26 cellular contexts compared by ENCODE assay signal in the genomic region with DNA sequence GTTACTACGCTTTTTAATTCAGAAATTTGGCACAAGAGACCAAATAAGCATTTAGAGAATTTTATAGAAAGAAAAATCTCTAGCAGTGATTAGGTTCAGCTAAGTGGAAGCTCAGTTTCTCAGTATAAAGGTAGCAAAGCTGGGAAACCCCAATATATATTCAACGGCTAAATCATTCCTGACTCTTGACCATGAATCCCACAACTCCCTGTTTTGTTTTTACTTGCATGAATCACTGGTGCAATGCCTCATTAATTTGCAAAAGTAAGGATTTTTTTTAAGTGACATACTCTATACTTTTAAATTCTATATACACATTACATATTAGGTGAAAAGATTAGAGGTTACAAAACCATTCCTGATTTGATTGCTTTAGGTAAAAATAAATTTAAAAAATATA.
DNase-seq lines count a peak whose midpoint lies in the region; ATAC-seq and TF ChIP-seq lines count a peak whose summit lies in the region.
"Had no signal": no experiment of that assay in that cellular context is flagged by ENCODE, and none has a peak within 500 bp of the region (broad histone marks: within the 10 kb centered on the region; RNA-seq: fewer than 3 reads in every experiment).

No MANE protein-coding gene starts in this region.

- CTCF ChIA-PET in WTC11 (lab: Charles Lee) = no interaction called here

- no peaks in the 10 kb centered on the region for H3K4me1 Mint-ChIP-seq in WTC11
- H3K4me1 Mint-ChIP-seq: activated CD4-positive, alpha-beta T cell treated with anti-CD3 and anti-CD28 coated beads, Interleukin-2, amount 10 ng/mL, durations not matched to agents 7 days and 5 days; memory B cell had no signal

- H3K9me3 Mint-ChIP-seq in WTC11 = no peaks in the 10 kb centered on the region
- H3K9me3 Mint-ChIP-seq: activated CD4-positive, alpha-beta T cell treated with anti-CD3 and anti-CD28 coated beads, Interleukin-2, amount 10 ng/mL, durations not matched to agents 7 days and 5 days; brain; memory B cell; neural crest cell had no signal

- H3K4me3 ChIP-seq in brain microvascular endothelial cell (ENCODE audit: low read depth, low read length) = no peak overlapping the region
- H3K4me3 ChIP-seq: esophagus squamous epithelium, gastrocnemius medialis, pancreas, Peyer's patch had no signal

- no peak overlapping the region for H3K4me3 Mint-ChIP-seq in WTC11
- H3K4me3 Mint-ChIP-seq: activated CD4-positive, alpha-beta T cell treated with anti-CD3 and anti-CD28 coated beads, Interleukin-2, amount 10 ng/mL, durations not matched to agents 7 days and 5 days; brain; memory B cell; neural crest cell had no signal

- TF ChIP-seq CTCF in brain microvascular endothelial cell (IDR thresholded peaks at IDR 0.05; ENCODE audit: low read depth, low read length, missing control alignments) = no peak
- no peak for TF ChIP-seq CTCF in WTC11 (IDR thresholded peaks at IDR 0.05)

- no peak overlapping the region for H3K27ac Mint-ChIP-seq in WTC11
- H3K27ac Mint-ChIP-seq: activated CD4-positive, alpha-beta T cell treated with anti-CD3 and anti-CD28 coated beads, Interleukin-2, amount 10 ng/mL, durations not matched to agents 7 days and 5 days; memory B cell had no signal

- no peaks in the 10 kb centered on the region for H3K36me3 ChIP-seq in brain microvascular endothelial cell (replicated peaks)
- H3K36me3 ChIP-seq: esophagus squamous epithelium, gastrocnemius medialis, pancreas, Peyer's patch had no signal

- DNase-seq in Daoy (ENCODE audit: low read depth) (peak; percentile 47), M059J (ENCODE audit: low read depth) (peak; percentile 59), brain microvascular endothelial cell (peak; percentile 20), left kidney (ENCODE audit: low read depth, low spot score) (peak; percentile 62), putamen (ENCODE audit: low spot score) (no peak), WTC11 (ENCODE audit: low spot score) (no peak)
- no peak for DNase-seq in activated CD4-positive, CD25-positive, alpha-beta regulatory T cell (lab: John Stamatoyannopoulos, UW)
- DNase-seq: activated CD4-positive, alpha-beta T cell treated with anti-CD3 and anti-CD28 coated beads, Interleukin-2, amount 10 ng/mL, durations not matched to agents 7 days and 5 days; activated effector memory CD4-positive, alpha-beta T cell treated with anti-CD3 and anti-CD28 coated beads, Interleukin-2, amount 50 U/mL, for 16 hours; cerebellar nuclear complex; esophagus squamous epithelium; gastrocnemius medialis; H7; hippocampal formation; Karpas-422; NCI-H748 treated with DMSO at 0.1 percent for 48 hours; pancreas; Peyer's patch; small intestine; stimulated activated naive CD4-positive, alpha-beta T cell treated with Interleukin-2 at 50 U/mL for 16 hours; T-helper 9 cell had no signal

- no peaks in the 10 kb centered on the region for H3K36me3 Mint-ChIP-seq in WTC11
- H3K36me3 Mint-ChIP-seq: brain, memory B cell had no signal

- H3K27ac ChIP-seq in brain microvascular endothelial cell = no peak overlapping the region
- H3K27ac ChIP-seq: esophagus squamous epithelium, gastrocnemius medialis, pancreas, Peyer's patch had no signal

- in situ Hi-C loops in brain microvascular endothelial cell (cut with HindIII; ENCODE audit: low pct_ligation_motif_present, low sequenced_read_pairs) = no loop called here

- POLR2A ChIA-PET in WTC11 (lab: Charles Lee) = no interaction called here

- H3K27me3 ChIP-seq in brain microvascular endothelial cell (replicated peaks) = no peaks in the 10 kb centered on the region
- H3K27me3 ChIP-seq: esophagus squamous epithelium, gastrocnemius medialis, pancreas, Peyer's patch had no signal

- no peak for ATAC-seq in WTC11
- ATAC-seq: gastrocnemius medialis, HepG2, left lobe of liver, pancreas had no signal

- no peaks in the 10 kb centered on the region for H3K27me3 Mint-ChIP-seq in WTC11 (ENCODE audit: low read depth)
- H3K27me3 Mint-ChIP-seq: activated CD4-positive, alpha-beta T cell treated with anti-CD3 and anti-CD28 coated beads, Interleukin-2, amount 10 ng/mL, durations not matched to agents 7 days and 5 days; brain had no signal

TF ChIP-seq in WTC11, 78 proteins besides CTCF, POLR2A, EP300 and RAD21:
- TF ChIP-seq, protein P1, sequence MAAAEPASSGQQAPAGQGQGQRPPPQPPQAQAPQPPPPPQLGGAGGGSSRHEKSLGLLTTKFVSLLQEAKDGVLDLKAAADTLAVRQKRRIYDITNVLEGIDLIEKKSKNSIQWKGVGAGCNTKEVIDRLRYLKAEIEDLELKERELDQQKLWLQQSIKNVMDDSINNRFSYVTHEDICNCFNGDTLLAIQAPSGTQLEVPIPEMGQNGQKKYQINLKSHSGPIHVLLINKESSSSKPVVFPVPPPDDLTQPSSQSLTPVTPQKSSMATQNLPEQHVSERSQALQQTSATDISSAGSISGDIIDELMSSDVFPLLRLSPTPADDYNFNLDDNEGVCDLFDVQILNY (CRISPR knock-in tag; IDR thresholded peaks at IDR 0.05) = no peak
- TF ChIP-seq, protein P2, sequence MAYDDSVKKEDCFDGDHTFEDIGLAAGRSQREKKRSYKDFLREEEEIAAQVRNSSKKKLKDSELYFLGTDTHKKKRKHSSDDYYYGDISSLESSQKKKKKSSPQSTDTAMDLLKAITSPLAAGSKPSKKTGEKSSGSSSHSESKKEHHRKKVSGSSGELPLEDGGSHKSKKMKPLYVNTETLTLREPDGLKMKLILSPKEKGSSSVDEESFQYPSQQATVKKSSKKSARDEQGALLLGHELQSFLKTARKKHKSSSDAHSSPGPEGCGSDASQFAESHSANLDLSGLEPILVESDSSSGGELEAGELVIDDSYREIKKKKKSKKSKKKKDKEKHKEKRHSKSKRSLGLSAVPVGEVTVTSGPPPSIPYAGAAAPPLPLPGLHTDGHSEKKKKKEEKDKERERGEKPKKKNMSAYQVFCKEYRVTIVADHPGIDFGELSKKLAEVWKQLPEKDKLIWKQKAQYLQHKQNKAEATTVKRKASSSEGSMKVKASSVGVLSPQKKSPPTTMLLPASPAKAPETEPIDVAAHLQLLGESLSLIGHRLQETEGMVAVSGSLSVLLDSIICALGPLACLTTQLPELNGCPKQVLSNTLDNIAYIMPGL (CRISPR knock-in tag; IDR thresholded peaks at IDR 0.05) = no peak
- TF ChIP-seq ZNF425 (CRISPR knock-in tag; conservative IDR thresholded peaks at IDR 0.05) = no peak
- TF ChIP-seq JUN (CRISPR knock-in tag; IDR thresholded peaks at IDR 0.05) = no peak
- no peak for TF ChIP-seq ZNF121 (CRISPR knock-in tag; IDR thresholded peaks at IDR 0.05)
- TF ChIP-seq OVOL2 (CRISPR knock-in tag; IDR thresholded peaks at IDR 0.05; ENCODE audit: borderline replicate concordance) = no peak
- TF ChIP-seq, protein P3, sequence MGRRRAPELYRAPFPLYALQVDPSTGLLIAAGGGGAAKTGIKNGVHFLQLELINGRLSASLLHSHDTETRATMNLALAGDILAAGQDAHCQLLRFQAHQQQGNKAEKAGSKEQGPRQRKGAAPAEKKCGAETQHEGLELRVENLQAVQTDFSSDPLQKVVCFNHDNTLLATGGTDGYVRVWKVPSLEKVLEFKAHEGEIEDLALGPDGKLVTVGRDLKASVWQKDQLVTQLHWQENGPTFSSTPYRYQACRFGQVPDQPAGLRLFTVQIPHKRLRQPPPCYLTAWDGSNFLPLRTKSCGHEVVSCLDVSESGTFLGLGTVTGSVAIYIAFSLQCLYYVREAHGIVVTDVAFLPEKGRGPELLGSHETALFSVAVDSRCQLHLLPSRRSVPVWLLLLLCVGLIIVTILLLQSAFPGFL (CRISPR knock-in tag; IDR thresholded peaks at IDR 0.05; ENCODE audit: borderline replicate concordance) = no peak

Comparison
In these comparisons a context has a peak if more than half of its experiments do, and no peak if none do; other contexts are left out.
1. DNase-seq: peak in Daoy (single experiment), M059J (single experiment), brain microvascular endothelial cell (single experiment) and left kidney (single experiment); none in activated CD4-positive, CD25-positive, alpha-beta regulatory T cell (0 of 4), putamen (single experiment) and WTC11 (single experiment).